In the genomic region with DNA sequence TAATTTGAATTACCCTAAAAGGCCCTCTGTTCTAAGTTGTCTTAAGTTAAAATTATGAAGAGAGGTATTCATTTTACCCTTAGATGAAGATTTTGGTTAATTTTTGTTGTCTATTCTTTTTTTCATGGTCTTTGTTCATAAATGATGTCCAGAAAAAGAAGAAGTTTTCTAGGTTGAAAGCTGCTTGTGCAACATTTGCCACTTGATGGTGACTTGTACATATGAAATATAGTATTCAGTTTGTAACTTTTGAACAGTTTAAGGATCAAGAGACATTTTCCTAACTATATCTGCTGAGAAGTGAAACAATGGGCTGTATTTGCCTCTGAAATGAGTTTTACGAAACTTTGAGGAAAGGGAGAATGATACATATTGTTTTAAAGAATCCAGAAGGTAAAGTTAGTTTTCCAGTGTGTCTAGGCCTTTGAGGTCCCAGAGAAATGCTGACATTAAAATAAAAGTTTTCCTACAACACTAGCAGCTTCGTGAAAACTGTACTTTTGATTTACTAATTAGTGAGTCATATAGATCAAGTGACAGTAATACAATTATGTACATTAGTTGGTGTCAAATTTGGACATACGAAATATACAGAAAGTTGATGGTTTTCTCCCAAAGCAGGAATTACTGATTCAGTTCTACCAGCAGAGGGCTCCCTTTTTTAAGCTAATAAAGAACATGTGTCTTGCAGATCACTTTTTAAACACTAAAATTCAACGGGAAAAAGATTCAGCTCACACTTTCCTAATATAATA, we compare ENCODE assay signal across 8 cellular contexts.
DNase-seq lines count a peak whose midpoint lies in the region; ATAC-seq, FAIRE-seq and TF ChIP-seq lines count a peak whose summit lies in the region.

No MANE protein-coding gene starts in this region.

- H3K4me1 ChIP-seq in pancreas, result peaks cover 15 to 42% (median 37%) of the 10 kb centered on the region in 3 donors

- no peaks in the 10 kb centered on the region for H3K27me3 ChIP-seq in pancreas

- H3K4me3 ChIP-seq in pancreas, result no peak overlapping the region

- TF ChIP-seq CTCF in pancreas (IDR thresholded peaks at IDR 0.05), result peak; percentile 42 to 59 (median 56)

- H3K27ac ChIP-seq in pancreas, result peak overlapping the region in 2 of 4 donors; percentile 39 to 57

- WGBS in pancreas, 2 donors, result 18 to 24% methylated on average over 4 of the region's 4 CpGs

- ATAC-seq in pancreas, result peak in 1 of 4 donors; percentile 34

- TF ChIP-seq POLR2A in erythroblast (IDR thresholded peaks at IDR 0.05; ENCODE audit: low read length), result no peak

- FAIRE-seq in pancreas (lab: Jason Lieb, UNC), result peak; percentile 29

- intact Hi-C loops in pancreas (cut with DNase I), result loop anchor here in 1 of 3 donors (5.0 to 10.0 kb wide), 2 partner anchors 171 to 679 kb away; no protein-coding TSS in a partner anchor

- DNase-seq in NCI-H1436 (lab: John Stamatoyannopoulos, UW) (peak; percentile 19), NCI-H1436 treated with DMSO at 0.1 percent for 48 hours (lab: John Stamatoyannopoulos, UW) (no peak), SW480 (ENCODE audit: low spot score) (peak; percentile 52), erythroblast (lab: John Stamatoyannopoulos, UW) (peak; percentile 78 to 88), pancreas (no peak), occipital lobe (lab: John Stamatoyannopoulos, UW) (no peak), HuH-7 (ENCODE audit: low spot score) (no peak)

- peak; percentile 79 for TF ChIP-seq RAD21 in Ishikawa (IDR thresholded peaks at IDR 0.05; ENCODE audit: low read depth)

- H3K9me3 ChIP-seq in pancreas, result no peaks in the 10 kb centered on the region

- no peak for TF ChIP-seq EP300 in Ishikawa (IDR thresholded peaks at IDR 0.05; ENCODE audit: borderline replicate concordance)

- H3K36me3 ChIP-seq in pancreas, result peaks cover 0 to 5% (median 0%) of the 10 kb centered on the region in 3 donors

TF ChIP-seq in Ishikawa, 13 proteins besides CTCF, POLR2A, EP300 and RAD21:
- no peak for TF ChIP-seq TAF1 (IDR thresholded peaks at IDR 0.05; ENCODE audit: low read depth)
- TF ChIP-seq, protein P1, sequence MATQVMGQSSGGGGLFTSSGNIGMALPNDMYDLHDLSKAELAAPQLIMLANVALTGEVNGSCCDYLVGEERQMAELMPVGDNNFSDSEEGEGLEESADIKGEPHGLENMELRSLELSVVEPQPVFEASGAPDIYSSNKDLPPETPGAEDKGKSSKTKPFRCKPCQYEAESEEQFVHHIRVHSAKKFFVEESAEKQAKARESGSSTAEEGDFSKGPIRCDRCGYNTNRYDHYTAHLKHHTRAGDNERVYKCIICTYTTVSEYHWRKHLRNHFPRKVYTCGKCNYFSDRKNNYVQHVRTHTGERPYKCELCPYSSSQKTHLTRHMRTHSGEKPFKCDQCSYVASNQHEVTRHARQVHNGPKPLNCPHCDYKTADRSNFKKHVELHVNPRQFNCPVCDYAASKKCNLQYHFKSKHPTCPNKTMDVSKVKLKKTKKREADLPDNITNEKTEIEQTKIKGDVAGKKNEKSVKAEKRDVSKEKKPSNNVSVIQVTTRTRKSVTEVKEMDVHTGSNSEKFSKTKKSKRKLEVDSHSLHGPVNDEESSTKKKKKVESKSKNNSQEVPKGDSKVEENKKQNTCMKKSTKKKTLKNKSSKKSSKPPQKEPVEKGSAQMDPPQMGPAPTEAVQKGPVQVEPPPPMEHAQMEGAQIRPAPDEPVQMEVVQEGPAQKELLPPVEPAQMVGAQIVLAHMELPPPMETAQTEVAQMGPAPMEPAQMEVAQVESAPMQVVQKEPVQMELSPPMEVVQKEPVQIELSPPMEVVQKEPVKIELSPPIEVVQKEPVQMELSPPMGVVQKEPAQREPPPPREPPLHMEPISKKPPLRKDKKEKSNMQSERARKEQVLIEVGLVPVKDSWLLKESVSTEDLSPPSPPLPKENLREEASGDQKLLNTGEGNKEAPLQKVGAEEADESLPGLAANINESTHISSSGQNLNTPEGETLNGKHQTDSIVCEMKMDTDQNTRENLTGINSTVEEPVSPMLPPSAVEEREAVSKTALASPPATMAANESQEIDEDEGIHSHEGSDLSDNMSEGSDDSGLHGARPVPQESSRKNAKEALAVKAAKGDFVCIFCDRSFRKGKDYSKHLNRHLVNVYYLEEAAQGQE (IDR thresholded peaks at IDR 0.05; ENCODE audit: low read depth), result no peak
- no peak for TF ChIP-seq TCF12 (IDR thresholded peaks at IDR 0.05; ENCODE audit: low read depth)
- TF ChIP-seq NFIC (IDR thresholded peaks at IDR 0.05), result no peak
- TF ChIP-seq, protein P2, sequence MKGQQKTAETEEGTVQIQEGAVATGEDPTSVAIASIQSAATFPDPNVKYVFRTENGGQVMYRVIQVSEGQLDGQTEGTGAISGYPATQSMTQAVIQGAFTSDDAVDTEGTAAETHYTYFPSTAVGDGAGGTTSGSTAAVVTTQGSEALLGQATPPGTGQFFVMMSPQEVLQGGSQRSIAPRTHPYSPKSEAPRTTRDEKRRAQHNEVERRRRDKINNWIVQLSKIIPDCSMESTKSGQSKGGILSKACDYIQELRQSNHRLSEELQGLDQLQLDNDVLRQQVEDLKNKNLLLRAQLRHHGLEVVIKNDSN (IDR thresholded peaks at IDR 0.05), result no peak
- TF ChIP-seq, protein P3, sequence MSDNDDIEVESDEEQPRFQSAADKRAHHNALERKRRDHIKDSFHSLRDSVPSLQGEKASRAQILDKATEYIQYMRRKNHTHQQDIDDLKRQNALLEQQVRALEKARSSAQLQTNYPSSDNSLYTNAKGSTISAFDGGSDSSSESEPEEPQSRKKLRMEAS (IDR thresholded peaks at IDR 0.05), result no peak
- no peak for TF ChIP-seq ZBTB7A (IDR thresholded peaks at IDR 0.05; ENCODE audit: low read depth)
- no peak for TF ChIP-seq CEBPB (IDR thresholded peaks at IDR 0.05)
- no peak for TF ChIP-seq CREB1 (IDR thresholded peaks at IDR 0.05; ENCODE audit: low read depth)
- TF ChIP-seq FOXM1 (IDR thresholded peaks at IDR 0.05; ENCODE audit: borderline replicate concordance, low read depth), result no peak
- no peak for TF ChIP-seq TEAD4 (IDR thresholded peaks at IDR 0.05)
- TF ChIP-seq YY1 (IDR thresholded peaks at IDR 0.05; ENCODE audit: low read depth), result no peak
- TF ChIP-seq EGR1 (IDR thresholded peaks at IDR 0.05), result no peak

Comparison
In these comparisons a context has a peak if more than half of its experiments do, and no peak if none do; other contexts are left out.
1. DNase-seq: peak in NCI-H1436 (single experiment), SW480 (single experiment) and erythroblast (2 of 2); none in NCI-H1436 treated with DMSO at 0.1 percent for 48 hours (single experiment), pancreas (0 of 6), occipital lobe (single experiment) and HuH-7 (single experiment).